In genomic region chr6:4772750-4773149, GRCh38 we compare ENCODE assay signal across 20 cellular contexts. TPM values are rescaled to one million over a fixed set of nuclear protein-coding genes. Genes with fewer than 3 reads are reported as not detected.
DNase-seq lines count a peak whose midpoint lies in the region; ATAC-seq and TF ChIP-seq lines count a peak whose summit lies in the region.
"Had no signal": no experiment of that assay in that cellular context is flagged by ENCODE, and none has a peak within 500 bp of the region (broad histone marks: within the 10 kb centered on the region; RNA-seq: fewer than 3 reads in every experiment).

No MANE protein-coding gene starts in this region.

- no peak overlapping the region for H3K27ac Mint-ChIP-seq in activated CD8-positive, alpha-beta T cell treated with anti-CD3 and anti-CD28 coated beads for 36 hours
- H3K27ac Mint-ChIP-seq: HFFc6 had no signal

- ATAC-seq in activated CD8-positive, alpha-beta T cell treated with anti-CD3 and anti-CD28 coated beads for 36 hours, result no peak
- ATAC-seq in HG03342 (IDR thresholded peaks at IDR 0.05; ENCODE audit: unreplicated experiment) (no peak), HG02571 (IDR thresholded peaks at IDR 0.05; ENCODE audit: unreplicated experiment) (no peak)
- ATAC-seq: K562, Panc1 had no signal

- H3K9me3 Mint-ChIP-seq in activated CD8-positive, alpha-beta T cell treated with anti-CD3 and anti-CD28 coated beads for 36 hours, result peaks cover 5% of the 10 kb centered on the region

- CTCF ChIA-PET in activated CD8-positive, alpha-beta T cell treated with anti-CD3 and anti-CD28 coated beads for 36 hours (lab: Charles Lee), result no interaction called here

- H3K4me3 Mint-ChIP-seq in activated CD8-positive, alpha-beta T cell treated with anti-CD3 and anti-CD28 coated beads for 36 hours, result no peak overlapping the region
- H3K4me3 Mint-ChIP-seq: CD4-positive, alpha-beta memory T cell; HFFc6 had no signal

- DNase-seq in ELF-1 (ENCODE audit: low read depth, low spot score) (peak; percentile 78), iPS DF 19.7 (ENCODE audit: low read depth, low spot score) (peak; percentile 87), iPS-NIHi7 (ENCODE audit: extremely low spot score) (peak; percentile 70), suprapubic skin (ENCODE audit: low spot score in 2 of 2) (no peak)
- DNase-seq in activated CD8-positive, alpha-beta T cell treated with anti-CD3 and anti-CD28 coated beads for 36 hours, result no peak
- DNase-seq: Calu3; CD4-positive, alpha-beta memory T cell; DMS53; GM23248; HFFc6; NCI-H1436; NCI-H2029 treated with DMSO at 0.1 percent for 48 hours; NCI-H510A treated with DMSO at 0.1 percent for 48 hours; NCI-H82 had no signal

- POLR2A ChIA-PET in activated CD8-positive, alpha-beta T cell treated with anti-CD3 and anti-CD28 coated beads for 36 hours (lab: Charles Lee), result no interaction called here

- peaks cover 4% of the 10 kb centered on the region for H3K36me3 Mint-ChIP-seq in activated CD8-positive, alpha-beta T cell treated with anti-CD3 and anti-CD28 coated beads for 36 hours (ENCODE audit: low read depth)

- H3K9me3 ChIP-seq in HUES6 (ENCODE audit: control insufficient read depth, insufficient read depth, low read depth, low read length) (peaks cover under 1% of the 10 kb centered on the region; the same call in 1 of the 2 replicates), suprapubic skin (no peaks in the 10 kb centered on the region)

- TF ChIP-seq EP300 in suprapubic skin (IDR thresholded peaks at IDR 0.05), result no peak

- H3K27me3 ChIP-seq in HUES6 (ENCODE audit: control insufficient read depth, insufficient read depth, low read length) (peaks cover 21% of the 10 kb centered on the region), suprapubic skin (no peaks in the 10 kb centered on the region)

- peak overlapping the region; percentile 96 for H3K9ac ChIP-seq in HUES6 (ENCODE audit: low read length)
- H3K9ac ChIP-seq: GM23248 had no signal

- peaks cover 28% of the 10 kb centered on the region for H3K4me1 Mint-ChIP-seq in activated CD8-positive, alpha-beta T cell treated with anti-CD3 and anti-CD28 coated beads for 36 hours (ENCODE audit: low read depth)

- peaks cover 14% of the 10 kb centered on the region for H3K4me1 ChIP-seq in HUES6 (ENCODE audit: control insufficient read depth, insufficient read depth, low read length)
- H3K4me1 ChIP-seq in suprapubic skin, result peaks cover 14% of the 10 kb centered on the region

- WGBS in suprapubic skin, result 61% methylated on average over 5 of the region's 5 CpGs

- no peaks in the 10 kb centered on the region for H3K27me3 Mint-ChIP-seq in activated CD8-positive, alpha-beta T cell treated with anti-CD3 and anti-CD28 coated beads for 36 hours
- H3K27me3 Mint-ChIP-seq: CD4-positive, alpha-beta memory T cell had no signal

- TF ChIP-seq CTCF in activated CD8-positive, alpha-beta T cell treated with anti-CD3 and anti-CD28 coated beads for 36 hours (IDR thresholded peaks at IDR 0.05), result no peak
- no peak for TF ChIP-seq CTCF in suprapubic skin (IDR thresholded peaks at IDR 0.05)

- TF ChIP-seq POLR2A in suprapubic skin (IDR thresholded peaks at IDR 0.05), result no peak

- peak overlapping the region; percentile 98 for H3K4me3 ChIP-seq in HUES6 (ENCODE audit: low read depth, low read length)
- H3K4me3 ChIP-seq in suprapubic skin, result no peak overlapping the region
- H3K4me3 ChIP-seq: GM23248, K562 had no signal

- H3K27ac ChIP-seq in HUES6 (ENCODE audit: low read depth, low read length) (peak overlapping the region; percentile 92), suprapubic skin (no peak overlapping the region)
- H3K27ac ChIP-seq: GM23248, HL-60 had no signal

- H3K36me3 ChIP-seq in HUES6 (ENCODE audit: control insufficient read depth, insufficient read depth, low read length) (no peaks in the 10 kb centered on the region), suprapubic skin (no peaks in the 10 kb centered on the region)

- intact Hi-C loops in activated CD8-positive, alpha-beta T cell treated with anti-CD3 and anti-CD28 coated beads for 36 hours (cut with micrococcal nuclease), result no loop called here

RNA-seq across cellular contexts. Expression of gene CDYL, which starts 3.5 kb away (rescaled TPM):
- total RNA-seq in activated CD8-positive, alpha-beta T cell treated with anti-CD3 and anti-CD28 coated beads for 36 hours, result 10 to 100 TPM; 31.1 to 31.2 TPM
- 10 to 100 TPM; 42.2 to 70.6 (median 49.0) TPM for total RNA-seq in suprapubic skin

Comparison
In these comparisons a context has a peak if more than half of its experiments do, and no peak if none do; other contexts are left out.
1. DNase-seq: peak in ELF-1 (single experiment), iPS DF 19.7 (single experiment) and iPS-NIHi7 (single experiment); none in activated CD8-positive, alpha-beta T cell treated with anti-CD3 and anti-CD28 coated beads for 36 hours (single experiment) and suprapubic skin (0 of 2).